Comparison of ENCODE assay signal across 8 cellular contexts in the genomic region with DNA sequence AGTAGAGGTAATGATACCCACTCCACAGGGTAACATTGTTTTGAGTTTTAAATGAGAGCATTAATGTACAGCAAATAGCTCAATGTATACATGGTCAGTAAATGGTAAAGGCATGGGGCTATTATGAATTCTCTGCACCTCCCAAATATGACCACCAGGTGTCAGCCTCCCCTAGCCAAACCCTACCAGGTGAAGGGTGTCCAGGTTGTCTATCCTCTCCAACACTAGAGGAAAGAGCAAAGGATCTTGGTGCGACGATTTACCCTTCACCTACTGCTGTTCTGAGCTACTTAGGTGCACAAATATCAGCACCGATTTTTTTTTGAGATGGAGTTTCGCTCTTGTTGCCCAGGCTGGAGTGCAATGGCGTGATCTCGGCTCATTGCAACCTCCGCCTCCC.
DNase-seq lines count a peak whose midpoint lies in the region; ATAC-seq lines count a peak whose summit lies in the region.

No MANE protein-coding gene starts in this region.

- no peak overlapping the region for H3K27ac Mint-ChIP-seq in T-helper 2 cell treated with Interferon-gamma antibody and Interleukin-4, amounts not matched to agents 5 μg/mL and 100 μg/mL, for 36 hours

- peak; percentile 80 for ATAC-seq in HG02852 (IDR thresholded peaks at IDR 0.05; ENCODE audit: unreplicated experiment)

- H3K4me3 Mint-ChIP-seq in T-helper 2 cell treated with Interferon-gamma antibody and Interleukin-4, amounts not matched to agents 5 μg/mL and 100 μg/mL, for 36 hours, result no peak overlapping the region

- no peaks in the 10 kb centered on the region for H3K9me3 Mint-ChIP-seq in T-helper 2 cell treated with Interferon-gamma antibody and Interleukin-4, amounts not matched to agents 5 μg/mL and 100 μg/mL, for 36 hours

- H3K4me1 Mint-ChIP-seq in T-helper 2 cell treated with Interferon-gamma antibody and Interleukin-4, amounts not matched to agents 5 μg/mL and 100 μg/mL, for 36 hours (ENCODE audit: low read depth), result peaks cover 2% of the 10 kb centered on the region

- peak; percentile 25 for DNase-seq in NK-92 treated with Interleukin-12 subunit alpha and Interleukin-12 subunit beta, amount 100 ng/mL, for 24 hours (lab: John Stamatoyannopoulos, UW)
- no peak for DNase-seq in NK-92 (lab: John Stamatoyannopoulos, UW; ENCODE audit: unreplicated experiment)
- peak; percentile 61 for DNase-seq in NCI-H146 (lab: John Stamatoyannopoulos, UW)
- peak; percentile 34 for DNase-seq in T-helper 2 cell treated with Interferon-gamma antibody and Interleukin-4, amounts not matched to agents 5 μg/mL and 100 μg/mL, for 36 hours (ENCODE audit: low spot score)
- peak; percentile 62 for DNase-seq in astrocyte of the hippocampus (ENCODE audit: low read depth, low spot score)
- DNase-seq in iPS-NIHi11 (ENCODE audit: low spot score), result peak; percentile 63
- DNase-seq in stimulated activated CD4-positive, alpha-beta T cell treated with anti-CD3 and anti-CD28 coated beads, Interleukin-1b, Interleukin-23, amount 100 ng/mL, for 24 hours (ENCODE audit: low read depth in 4 of 4, low spot score in 1 of 4), result peak in 3 of 4 experiments; percentile 30 to 49 (median 34)

- H3K36me3 Mint-ChIP-seq in T-helper 2 cell treated with Interferon-gamma antibody and Interleukin-4, amounts not matched to agents 5 μg/mL and 100 μg/mL, for 36 hours (ENCODE audit: low read depth), result no peaks in the 10 kb centered on the region

- peaks cover 2% of the 10 kb centered on the region for H3K27me3 Mint-ChIP-seq in T-helper 2 cell treated with Interferon-gamma antibody and Interleukin-4, amounts not matched to agents 5 μg/mL and 100 μg/mL, for 36 hours (ENCODE audit: low read depth)
